In genomic region chrX:19866626-19867410, GRCh38 we compare ENCODE assay signal across 11 cellular contexts. TPM values are rescaled to one million over a fixed set of nuclear protein-coding genes. Genes with fewer than 3 reads are reported as not detected.
DNase-seq lines count a peak whose midpoint lies in the region; ATAC-seq, FAIRE-seq and TF ChIP-seq lines count a peak whose summit lies in the region.
"Had no signal": no experiment of that assay in that cellular context is flagged by ENCODE, and none has a peak within 500 bp of the region (broad histone marks: within the 10 kb centered on the region; RNA-seq: fewer than 3 reads in every experiment).

No MANE protein-coding gene starts in this region.

- CTCF ChIA-PET in HepG2 (lab: Yijun Ruan, JAX; ENCODE audit: low intra/inter-chr PET ratio, low total read pairs): no interaction called here

- H3K9ac ChIP-seq in liver (ENCODE audit: low read depth in 1 of 2, low read length in 2 of 2) (no peak overlapping the region), HepG2 (ENCODE audit: insufficient read depth, low read depth, low read length) (no peak overlapping the region), OCI-LY1 (ENCODE audit: low read length) (peak overlapping the region; percentile 59; the same call in 1 of the 2 replicates)

- no peak for FAIRE-seq in HepG2 (lab: Jason Lieb, UNC)

- no peaks in the 10 kb centered on the region for H3K27me3 ChIP-seq in liver (ENCODE audit: control insufficient read depth in 4 of 4, insufficient read depth in 4 of 4, low read length in 3 of 4)
- no peaks in the 10 kb centered on the region for H3K27me3 ChIP-seq in HepG2 (ENCODE audit: control insufficient read depth in 1 of 2, insufficient read depth in 2 of 2, low read length in 2 of 2)
- H3K27me3 ChIP-seq in OCI-LY1 (ENCODE audit: insufficient read depth, low read length): no peaks in the 10 kb centered on the region
- no peaks in the 10 kb centered on the region for H3K27me3 ChIP-seq in left ventricle myocardium inferior (ENCODE audit: low read depth)

- H3K79me2 ChIP-seq in HepG2 (ENCODE audit: insufficient read depth, low read length) (peaks cover 6% of the 10 kb centered on the region), OCI-LY1 (ENCODE audit: insufficient read depth, low read length) (peaks cover 12% of the 10 kb centered on the region)

- no peaks in the 10 kb centered on the region for H3K9me3 ChIP-seq in liver (ENCODE audit: control insufficient read depth in 4 of 4, low read length in 3 of 4)
- no peaks in the 10 kb centered on the region for H3K9me3 ChIP-seq in HepG2 (ENCODE audit: low read length)
- no peaks in the 10 kb centered on the region for H3K9me3 ChIP-seq in OCI-LY1 (ENCODE audit: low read length)
- H3K9me3 ChIP-seq in left ventricle myocardium inferior (replicated peaks): no peaks in the 10 kb centered on the region

- intact Hi-C loops in HepG2 (cut with micrococcal nuclease; ENCODE audit: unreplicated experiment) (no loop called here), left ventricle myocardium inferior (cut with micrococcal nuclease) (no loop called here)

- H2AFZ ChIP-seq in HepG2 (ENCODE audit: low read length) (no peak overlapping the region), OCI-LY1 (ENCODE audit: low read length) (no peak overlapping the region)

- H3K27ac ChIP-seq in liver (ENCODE audit: low read depth in 1 of 2, low read length in 2 of 2) (peak overlapping the region in 1 of 2 donors; percentile 31), HepG2 (ENCODE audit: extremely low read length, insufficient read depth, low read length) (no peak overlapping the region), OCI-LY1 (ENCODE audit: low read depth, low read length, poor library complexity, severe bottlenecking) (peak overlapping the region; percentile 95), left ventricle myocardium inferior (replicated peaks) (peak overlapping the region; percentile 69)

- H3K36me3 ChIP-seq in liver (ENCODE audit: control insufficient read depth in 4 of 4, insufficient read depth in 3 of 4, low read depth in 1 of 4, low read length in 3 of 4): no peaks in the 10 kb centered on the region
- H3K36me3 ChIP-seq in HepG2 (replicated peaks in 1 of 2; ENCODE audit: control insufficient read depth in 1 of 2, insufficient read depth in 2 of 2, low read length in 2 of 2): no peaks in the 10 kb centered on the region
- no peaks in the 10 kb centered on the region for H3K36me3 ChIP-seq in OCI-LY1 (ENCODE audit: insufficient read depth, low read length)
- H3K36me3 ChIP-seq in left ventricle myocardium inferior: no peaks in the 10 kb centered on the region

- DNase-seq in HepG2 (ENCODE audit: low spot score): no peak
- no peak for DNase-seq in left ventricle myocardium inferior
- no peak for DNase-seq in superior temporal gyrus (ENCODE audit: extremely low spot score)
- no peak for DNase-seq in T-helper 9 cell
- DNase-seq in NCI-H345 treated with DMSO at 0.1 percent for 48 hours (lab: John Stamatoyannopoulos, UW; ENCODE audit: unreplicated experiment): no peak
- DNase-seq: cerebellar nuclear complex; NCI-H526; stimulated activated naive CD8-positive, alpha-beta T cell treated with anti-CD3 and anti-CD28 coated beads, Interleukin-15, Interleukin-2, amounts not matched to agents 100 U/mL and 50 U/mL, for 24 hours had no signal

- H3K4me1 ChIP-seq in liver (ENCODE audit: control insufficient read depth in 4 of 4, insufficient read depth in 4 of 4, low read length in 3 of 4) (no peaks in the 10 kb centered on the region), HepG2 (ENCODE audit: insufficient read depth, low read length) (peaks cover 42% of the 10 kb centered on the region), OCI-LY1 (ENCODE audit: insufficient read depth, low read length, severe bottlenecking) (peaks cover 98% of the 10 kb centered on the region), left ventricle myocardium inferior (peaks cover 24% of the 10 kb centered on the region)

- no peak overlapping the region for H3K4me3 ChIP-seq in liver (ENCODE audit: low read depth in 1 of 3, low read length in 3 of 3)
- no peak overlapping the region for H3K4me3 ChIP-seq in HepG2 (replicated peaks in 1 of 3; ENCODE audit: insufficient read depth in 1 of 3, low read depth in 2 of 3, low read length in 3 of 3)
- peak overlapping the region; percentile 20 for H3K4me3 ChIP-seq in OCI-LY1 (ENCODE audit: low read depth, low read length, poor library complexity, severe bottlenecking)
- H3K4me3 ChIP-seq in left ventricle myocardium inferior: no peak overlapping the region

- no peak for TF ChIP-seq POLR2A in HepG2 (IDR thresholded peaks at IDR 0.05; ENCODE audit: insufficient read depth in 1 of 2, low read depth in 2 of 2, low read length in 2 of 2)

- no peaks in the 10 kb centered on the region for H3K9me2 ChIP-seq in OCI-LY1 (ENCODE audit: low read depth, low read length)

- POLR2A ChIA-PET in HepG2 (lab: Yijun Ruan, JAX): no interaction called here

- no peak for ATAC-seq in HepG2
- ATAC-seq in HG03025 (IDR thresholded peaks at IDR 0.05; ENCODE audit: low FRiP score, unreplicated experiment): no peak

- TF ChIP-seq CTCF in liver (IDR thresholded peaks at IDR 0.05; ENCODE audit: low read depth, low read length, missing input control) (no peak), HepG2 (CRISPR knock-in tag; IDR thresholded peaks at IDR 0.05) (no peak), OCI-LY1 (IDR thresholded peaks at IDR 0.05; ENCODE audit: low read length) (no peak), left ventricle myocardium inferior (IDR thresholded peaks at IDR 0.05; ENCODE audit: borderline replicate concordance) (no peak)

- peaks cover 5% of the 10 kb centered on the region; the same call in 1 of the 2 replicates for H3F3A ChIP-seq in OCI-LY1 (ENCODE audit: insufficient read depth, low read length)

- no peak for TF ChIP-seq RAD21 in liver (IDR thresholded peaks at IDR 0.05)
- TF ChIP-seq RAD21 in HepG2 (CRISPR knock-in tag; IDR thresholded peaks at IDR 0.05): no peak

- H4K20me1 ChIP-seq in HepG2 (ENCODE audit: insufficient read depth, low read length): no peaks in the 10 kb centered on the region
- no peaks in the 10 kb centered on the region for H4K20me1 ChIP-seq in OCI-LY1 (ENCODE audit: insufficient read depth, low read length)

- in situ Hi-C loops in HepG2 (cut with HindIII; ENCODE audit: extremely low pct_ligation_motif_present, low pct_unique_long_range_greater_than_20kb): no loop called here

- H3K4me2 ChIP-seq in HepG2 (ENCODE audit: low read depth, low read length) (no peak overlapping the region), OCI-LY1 (ENCODE audit: low read length) (peak overlapping the region; percentile 41)

- TF ChIP-seq EP300 in HepG2 (IDR thresholded peaks at IDR 0.05; ENCODE audit: low read depth in 2 of 2, low read length in 2 of 2): no peak
- no peak for TF ChIP-seq EP300 in HepG2 (CRISPR knock-in tag; IDR thresholded peaks at IDR 0.05; ENCODE audit: borderline replicate concordance)

- BruUV-seq in HepG2 (replicated peaks; lab: Mats Ljungman, UMichigan): no TSS peak

- WGBS in liver: 80% methylated on average over 14 of the region's 14 CpGs
- 99% methylated on average over 14 of the region's 14 CpGs for WGBS in HepG2 (ENCODE audit: low lambda C conversion rate)

TF ChIP-seq in liver, 16 proteins besides CTCF, POLR2A, EP300 and RAD21 (continues in another document):
- TF ChIP-seq NR2F2 (IDR thresholded peaks at IDR 0.05): peak; percentile 53

TF ChIP-seq in HepG2, 621 proteins besides CTCF, POLR2A, EP300 and RAD21 (continues in another document):
- TF ChIP-seq MBNL3 (CRISPR knock-in tag; conservative IDR thresholded peaks at IDR 0.05): no peak

RNA-seq across cellular contexts. Expression of gene SH3KBP1, which starts 20.6 kb away (rescaled TPM):
- total RNA-seq in liver (1 to 10 TPM; 6.6 to 7.0 TPM), HepG2 (2016; rRNA removed; fragmentation: Illumina TruSeq; extraction: Trizol) (10.4 and 12.6 TPM in 2 replicates), left ventricle myocardium inferior (37.2 TPM)
- polyA plus RNA-seq in liver (1 to 10 TPM; 4.3 to 8.7 TPM), HepG2 (2011; rRNA removed) (9.2 and 10.0 TPM in 2 replicates)
- total RNA-seq in HepG2 (2016; cell fraction: cytosol; rRNA removed; fragmentation: Illumina TruSeq; extraction: Trizol; ENCODE audit: low read depth): 6.6 and 8.2 TPM in 2 replicates
- total RNA-seq in HepG2 (2016; cell fraction: insoluble cytoplasmic fraction; rRNA removed; fragmentation: Illumina TruSeq; extraction: Trizol): 10.1 and 10.9 TPM in 2 replicates
- total RNA-seq in HepG2 (2016; cell fraction: membrane; rRNA removed; fragmentation: Illumina TruSeq; extraction: Trizol): 19.6 and 22.2 TPM in 2 replicates
- total RNA-seq in HepG2 (2016; cell fraction: nucleus; rRNA removed; fragmentation: Illumina TruSeq; extraction: Trizol): 5.4 and 10.1 TPM in 2 replicates
- 8.3 and 10.3 TPM in 2 replicates for polyA plus RNA-seq in HepG2 (2011; cell fraction: cytosol; rRNA removed)
- 4.1 and 5.0 TPM in 2 replicates for polyA plus RNA-seq in HepG2 (2011; cell fraction: nucleus; rRNA removed)
- polyA plus RNA-seq in HepG2 (2012): 16.3 and 20.9 TPM in 2 replicates
- polyA plus RNA-seq in HepG2 (2016; cell fraction: cytosol; fragmentation: Illumina TruSeq; extraction: Trizol; ENCODE audit: low read depth): 10.8 and 11.2 TPM in 2 replicates
- 19.5 and 20.3 TPM in 2 replicates for polyA plus RNA-seq in HepG2 (2016; cell fraction: insoluble cytoplasmic fraction; fragmentation: Illumina TruSeq; extraction: Trizol; ENCODE audit: low read depth)
- 23.3 and 26.3 TPM in 2 replicates for polyA plus RNA-seq in HepG2 (2016; cell fraction: membrane; fragmentation: Illumina TruSeq; extraction: Trizol; ENCODE audit: low read depth)
- polyA plus RNA-seq in HepG2 (2016; cell fraction: nucleus; fragmentation: Illumina TruSeq; extraction: Trizol; ENCODE audit: insufficient read depth, low read depth): 14.0 and 14.2 TPM in 2 replicates
- polyA minus RNA-seq in HepG2 (2011; rRNA and poly(A)+ RNA removed; ENCODE audit: low replicate concordance): 8.4 and 23.9 TPM in 2 replicates
- 10.6 and 12.6 TPM in 2 replicates for polyA minus RNA-seq in HepG2 (2011; cell fraction: cytosol; rRNA and poly(A)+ RNA removed)
- 8.4 and 18.0 TPM in 2 replicates for polyA minus RNA-seq in HepG2 (2011; cell fraction: nucleus; rRNA and poly(A)+ RNA removed)
